Comparison of ENCODE assay signal across 21 cellular contexts in genomic region chr12:49039421-49040363, GRCh38. TPM values are rescaled to one million over a fixed set of nuclear protein-coding genes. Genes with fewer than 3 reads are reported as not detected.
DNase-seq lines count a peak whose midpoint lies in the region; ATAC-seq and TF ChIP-seq lines count a peak whose summit lies in the region.
"Had no signal": no experiment of that assay in that cellular context is flagged by ENCODE, and none has a peak within 500 bp of the region (broad histone marks: within the 10 kb centered on the region; RNA-seq: fewer than 3 reads in every experiment).

No MANE protein-coding gene starts in this region.

- H2AK5ac ChIP-seq in IMR-90 (ENCODE audit: low read depth, low read length): no peak overlapping the region

- no peaks in the 10 kb centered on the region for H3K27me3 Mint-ChIP-seq in chondrocyte (ENCODE audit: low read depth)

- peak overlapping the region; percentile 36 for H2AK9ac ChIP-seq in IMR-90 (replicated peaks; ENCODE audit: low read depth, low read length, poor library complexity)

- H3K36me3 ChIP-seq in left ventricle myocardium inferior (peaks cover 98% of the 10 kb centered on the region), IMR-90 (ENCODE audit: control insufficient read depth, insufficient read depth, low read length) (peaks cover 85% of the 10 kb centered on the region)

- no peak overlapping the region for H3K23ac ChIP-seq in IMR-90 (ENCODE audit: low read depth, low read length)

- no peak overlapping the region for H3K14ac ChIP-seq in IMR-90 (replicated peaks; ENCODE audit: low read depth, low read length)

- no peak overlapping the region for H4K91ac ChIP-seq in IMR-90 (ENCODE audit: insufficient read depth, low read depth, low read length)

- no peak overlapping the region for H4K5ac ChIP-seq in IMR-90 (ENCODE audit: low read depth, low read length)

- H2BK20ac ChIP-seq in IMR-90 (ENCODE audit: low read depth, low read length): no peak overlapping the region

- no peak for TF ChIP-seq POLR2A in IMR-90 (IDR thresholded peaks at IDR 0.05; ENCODE audit: low read depth, low read length)

- peaks cover 17% of the 10 kb centered on the region; the same call in 1 of the 2 replicates for H4K20me1 ChIP-seq in IMR-90 (ENCODE audit: insufficient read depth, low read length)

- intact Hi-C loops in left ventricle myocardium superior (cut with micrococcal nuclease): no loop called here
- intact Hi-C loops in left ventricle myocardium inferior (cut with micrococcal nuclease): no loop called here
- intact Hi-C loops in IMR-90 (cut with micrococcal nuclease): no loop called here

- no peak overlapping the region for H3K4me3 Mint-ChIP-seq in chondrocyte (ENCODE audit: unreplicated experiment)
- H3K4me3 Mint-ChIP-seq in stimulated activated effector memory CD8-positive, alpha-beta T cell treated with anti-CD3 and anti-CD28 coated beads, Interleukin-12 subunit alpha, Interleukin-12 subunit beta, amount 100 ng/mL, for 72 hours: no peak overlapping the region
- H3K4me3 Mint-ChIP-seq: HFFc6 had no signal

- H3K9me1 ChIP-seq in IMR-90 (ENCODE audit: insufficient read depth, low read length): no peaks in the 10 kb centered on the region

- H2BK15ac ChIP-seq in IMR-90 (ENCODE audit: low read depth, low read length): no peak overlapping the region

- H3K56ac ChIP-seq in IMR-90 (ENCODE audit: extremely low read depth, insufficient read depth, low read length): no peak overlapping the region

- CTCF ChIA-PET in IMR-90 (lab: Yijun Ruan, JAX): interaction anchor here (0.6 to 1.0 kb wide), 2 partner anchors 20 to 27 kb away, joined by 3 to 5 read pairs; no protein-coding TSS in a partner anchor

- TF ChIP-seq CTCF in left ventricle myocardium inferior (IDR thresholded peaks at IDR 0.05; ENCODE audit: borderline replicate concordance): no peak
- no peak for TF ChIP-seq CTCF in IMR-90 (conservative IDR thresholded peaks at IDR 0.05; ENCODE audit: low read depth, low read length)
- no peak for TF ChIP-seq CTCF in chondrocyte (IDR thresholded peaks at IDR 0.05)

- H3K27me3 ChIP-seq in left ventricle myocardium inferior (ENCODE audit: low read depth) (no peaks in the 10 kb centered on the region), IMR-90 (ENCODE audit: control insufficient read depth, insufficient read depth, low read length) (no peaks in the 10 kb centered on the region)

- peaks cover 28 to 40% of the 10 kb centered on the region in 2 experiments for H3K79me1 ChIP-seq in IMR-90 (ENCODE audit: low read depth in 1 of 2, low read length in 2 of 2)

- peak; percentile 17 for DNase-seq in left ventricle myocardium superior
- DNase-seq in left ventricle myocardium inferior: no peak
- DNase-seq in IMR-90: no peak
- peak; percentile 70 for DNase-seq in chondrocyte (ENCODE audit: low spot score)
- no peak for DNase-seq in stimulated activated effector memory CD8-positive, alpha-beta T cell treated with anti-CD3 and anti-CD28 coated beads, Interleukin-12 subunit alpha, Interleukin-12 subunit beta, amount 100 ng/mL, for 72 hours (ENCODE audit: low spot score in 2 of 2)
- DNase-seq in caudate nucleus (lab: John Stamatoyannopoulos, UW): no peak
- DNase-seq in NOMO-1 (lab: John Stamatoyannopoulos, UW; ENCODE audit: unreplicated experiment in 2 of 2): no peak
- no peak for DNase-seq in stimulated activated CD4-positive, alpha-beta T cell treated with anti-CD3 and anti-CD28 coated beads, Interleukin-4, amount 100 ng/mL, for 4 hours
- DNase-seq: DMS53, EL, GF-D8, HFFc6, NCI-H1105 treated with DMSO at 0.1 percent for 48 hours, NCI-H1694, NCI-H2081 treated with DMSO at 0.1 percent for 48 hours, NCI-H2171 treated with DMSO at 0.1 percent for 48 hours, NCI-H524 treated with DMSO at 0.1 percent for 48 hours, OCI-M1 had no signal

- in situ Hi-C loops in IMR-90 (cut with MboI; ENCODE audit: low sequenced_read_pairs): no loop called here

- no peak for ATAC-seq in left ventricle myocardium superior
- ATAC-seq in IMR-90 (ENCODE audit: low read depth): no peak
- ATAC-seq in stimulated activated effector memory CD8-positive, alpha-beta T cell treated with anti-CD3 and anti-CD28 coated beads, Interleukin-12 subunit alpha, Interleukin-12 subunit beta, amount 100 ng/mL, for 72 hours: no peak

- H3K4me2 ChIP-seq in IMR-90 (ENCODE audit: low read depth, low read length): no peak overlapping the region
- H3K4me2 ChIP-seq: KMS-11 had no signal

- no peaks in the 10 kb centered on the region for H3K9me3 ChIP-seq in left ventricle myocardium inferior (replicated peaks)
- H3K9me3 ChIP-seq in IMR-90 (ENCODE audit: control insufficient read depth, insufficient read depth, low read length): no peaks in the 10 kb centered on the region

- H3K9me3 Mint-ChIP-seq in chondrocyte (ENCODE audit: low read depth): no peaks in the 10 kb centered on the region
- H3K9me3 Mint-ChIP-seq in stimulated activated effector memory CD8-positive, alpha-beta T cell treated with anti-CD3 and anti-CD28 coated beads, Interleukin-12 subunit alpha, Interleukin-12 subunit beta, amount 100 ng/mL, for 72 hours: no peaks in the 10 kb centered on the region
- H3K9me3 Mint-ChIP-seq: HFFc6 had no signal

- dilution Hi-C loops in IMR-90 (cut with HindIII; ENCODE audit: low sequenced_read_pairs, unreplicated experiment): no loop called here

- no peaks in the 10 kb centered on the region for H3K4me1 Mint-ChIP-seq in chondrocyte (ENCODE audit: low read depth)
- peaks cover 15% of the 10 kb centered on the region for H3K4me1 Mint-ChIP-seq in stimulated activated effector memory CD8-positive, alpha-beta T cell treated with anti-CD3 and anti-CD28 coated beads, Interleukin-12 subunit alpha, Interleukin-12 subunit beta, amount 100 ng/mL, for 72 hours

- H3K4me3 ChIP-seq in left ventricle myocardium inferior: no peak overlapping the region
- no peak overlapping the region for H3K4me3 ChIP-seq in IMR-90 (ENCODE audit: insufficient read depth, low read depth, low read length)

- H2AFZ ChIP-seq in IMR-90 (replicated peaks; ENCODE audit: low read length, poor library complexity): no peak overlapping the region

- H3K4me1 ChIP-seq in left ventricle myocardium inferior (peaks cover 14% of the 10 kb centered on the region), IMR-90 (ENCODE audit: control insufficient read depth, insufficient read depth, low read length) (no peaks in the 10 kb centered on the region)

- 96% methylated on average over 10 of the region's 30 CpGs; no CpG with 5 or more reads in 1 of the 2 experiments for WGBS in IMR-90 (ENCODE audit: extremely low coverage in 2 of 2, insufficient read length in 1 of 2), 2 experiments

- H3K4ac ChIP-seq in IMR-90 (ENCODE audit: low read depth, low read length): no peak overlapping the region

- H3K27ac ChIP-seq in left ventricle myocardium inferior (replicated peaks) (no peak overlapping the region), IMR-90 (ENCODE audit: insufficient read depth, low read length) (no peak overlapping the region), caudate nucleus (ENCODE audit: low read depth, low read length) (no peak overlapping the region)
- H3K27ac ChIP-seq: C4-2B, HL-60, KMS-11 had no signal

- H3K27ac Mint-ChIP-seq in chondrocyte (ENCODE audit: unreplicated experiment): no peak overlapping the region
- peak overlapping the region; percentile 37 for H3K27ac Mint-ChIP-seq in stimulated activated effector memory CD8-positive, alpha-beta T cell treated with anti-CD3 and anti-CD28 coated beads, Interleukin-12 subunit alpha, Interleukin-12 subunit beta, amount 100 ng/mL, for 72 hours
- H3K27ac Mint-ChIP-seq: HFFc6 had no signal

- peaks cover 43% of the 10 kb centered on the region for H3K36me3 Mint-ChIP-seq in chondrocyte (ENCODE audit: low read depth)
- H3K36me3 Mint-ChIP-seq in stimulated activated effector memory CD8-positive, alpha-beta T cell treated with anti-CD3 and anti-CD28 coated beads, Interleukin-12 subunit alpha, Interleukin-12 subunit beta, amount 100 ng/mL, for 72 hours: peaks cover 92% of the 10 kb centered on the region

- no peak overlapping the region for H2BK5ac ChIP-seq in IMR-90 (ENCODE audit: low read depth, low read length, poor library complexity, severe bottlenecking)

- H4K8ac ChIP-seq in IMR-90 (ENCODE audit: low read depth in 2 of 2, low read length in 2 of 2): no peak overlapping the region

- no peak overlapping the region for H2BK120ac ChIP-seq in IMR-90 (ENCODE audit: low read depth, low read length)

- H3K9ac ChIP-seq in IMR-90 (ENCODE audit: low read depth, low read length): no peak overlapping the region
- H3K9ac ChIP-seq: KMS-11 had no signal

- no peak overlapping the region for H3K18ac ChIP-seq in IMR-90 (ENCODE audit: low read depth, low read length)

- POLR2A ChIA-PET in IMR-90 (lab: Charles Lee; ENCODE audit: unreplicated experiment): no interaction called here

- no peak for TF ChIP-seq RAD21 in IMR-90 (IDR thresholded peaks at IDR 0.05; ENCODE audit: low read length)

- BruUV-seq in IMR-90 (replicated peaks; lab: Mats Ljungman, UMichigan): no TSS peak

RNA-seq across cellular contexts. Expression of gene KMT2D, which starts 20.9 kb away (rescaled TPM):
- total RNA-seq in left ventricle myocardium superior (43.8 TPM), left ventricle myocardium inferior (38.5 TPM), IMR-90 (2012; rRNA removed) (6.6 and 10.0 TPM in 2 replicates), chondrocyte (65.4 to 73.8 TPM (median 70.7 TPM) in 3 replicates)
- polyA plus RNA-seq in IMR-90 (2012; rRNA removed): 24.8 and 25.2 TPM in 2 replicates
- polyA plus RNA-seq in IMR-90 (2012; cell fraction: cytosol; rRNA removed): 11.3 and 13.1 TPM in 2 replicates
- 81.4 and 106 TPM in 2 replicates for polyA plus RNA-seq in IMR-90 (2012; cell fraction: nucleus; rRNA removed; ENCODE audit: low replicate concordance)

RNA-seq across cellular contexts. Expression of gene PRKAG1, which starts 21.1 kb away (rescaled TPM):
- total RNA-seq in left ventricle myocardium superior: 78.1 TPM
- total RNA-seq in left ventricle myocardium inferior: 104 TPM
- 76.4 and 106 TPM in 2 replicates for total RNA-seq in IMR-90 (2012; rRNA removed)
- 67.8 and 81.1 TPM in 2 replicates for polyA plus RNA-seq in IMR-90 (2012; rRNA removed)
- polyA plus RNA-seq in IMR-90 (2012; cell fraction: cytosol; rRNA removed): 32.2 and 43.2 TPM in 2 replicates
- 17.6 and 73.2 TPM in 2 replicates for polyA plus RNA-seq in IMR-90 (2012; cell fraction: nucleus; rRNA removed; ENCODE audit: low replicate concordance)
- total RNA-seq in chondrocyte: 61.5 to 77.1 TPM (median 61.7 TPM) in 3 replicates

RNA-seq across cellular contexts. Expression of gene RHEBL1, which starts 30.1 kb away (rescaled TPM):
- 0.32 TPM for total RNA-seq in left ventricle myocardium superior
- not detected for total RNA-seq in left ventricle myocardium inferior
- 0.56 and 0.72 TPM in 2 replicates for total RNA-seq in IMR-90 (2012; rRNA removed)
- 0.39 and 0.62 TPM in 2 replicates for polyA plus RNA-seq in IMR-90 (2012; rRNA removed)
- polyA plus RNA-seq in IMR-90 (2012; cell fraction: cytosol; rRNA removed): 0.49 TPM in 1 of 2 replicates, not detected in the other
- polyA plus RNA-seq in IMR-90 (2012; cell fraction: nucleus; rRNA removed; ENCODE audit: low replicate concordance): 0.39 and 0.55 TPM in 2 replicates
- total RNA-seq in chondrocyte: 0.64 to 0.95 TPM in 2 of 3 replicates, not detected in the other

RNA-seq across cellular contexts. Expression of gene DDN, which starts 40.5 kb away (rescaled TPM):
- total RNA-seq in left ventricle myocardium superior: 0.77 TPM
- 1.4 TPM for total RNA-seq in left ventricle myocardium inferior
- under 0.01 and 0.18 TPM in 2 replicates for total RNA-seq in IMR-90 (2012; rRNA removed)
- polyA plus RNA-seq in IMR-90 (2012; rRNA removed): 0.21 and 0.22 TPM in 2 replicates
- 0.05 and 0.10 TPM in 2 replicates for polyA plus RNA-seq in IMR-90 (2012; cell fraction: cytosol; rRNA removed)
- 0.95 and 1.1 TPM in 2 replicates for polyA plus RNA-seq in IMR-90 (2012; cell fraction: nucleus; rRNA removed; ENCODE audit: low replicate concordance)
- 0.10 to 0.74 TPM (median 0.72 TPM) in 3 replicates for total RNA-seq in chondrocyte

RNA-seq across cellular contexts. Expression of gene DHH, which starts 54.9 kb away (rescaled TPM):
- total RNA-seq in left ventricle myocardium superior (0.52 TPM), left ventricle myocardium inferior (0.41 TPM), IMR-90 (2012; rRNA removed) (under 0.01 TPM in 2 replicates), chondrocyte (0.07 TPM in 1 of 3 replicates, not detected in the others)
- polyA plus RNA-seq in IMR-90 (2012; rRNA removed): 0.01 and 0.07 TPM in 2 replicates
- polyA plus RNA-seq in IMR-90 (2012; cell fraction: cytosol; rRNA removed): 0.01 and 0.05 TPM in 2 replicates
- polyA plus RNA-seq in IMR-90 (2012; cell fraction: nucleus; rRNA removed; ENCODE audit: low replicate concordance): 0.08 and 0.25 TPM in 2 replicates

Comparison
In these comparisons a context has a peak if more than half of its experiments do, and no peak if none do; other contexts are left out.
1. DNase-seq: peak in left ventricle myocardium superior (single experiment) and chondrocyte (single experiment); none in left ventricle myocardium inferior (single experiment), IMR-90 (single experiment), stimulated activated effector memory CD8-positive, alpha-beta T cell treated with anti-CD3 and anti-CD28 coated beads, Interleukin-12 subunit alpha, Interleukin-12 subunit beta, amount 100 ng/mL, for 72 hours (0 of 2), caudate nucleus (0 of 61), NOMO-1 (0 of 2) and stimulated activated CD4-positive, alpha-beta T cell treated with anti-CD3 and anti-CD28 coated beads, Interleukin-4, amount 100 ng/mL, for 4 hours (0 of 2).